Comparison of ENCODE assay signal across 19 cellular contexts in the genomic region with DNA sequence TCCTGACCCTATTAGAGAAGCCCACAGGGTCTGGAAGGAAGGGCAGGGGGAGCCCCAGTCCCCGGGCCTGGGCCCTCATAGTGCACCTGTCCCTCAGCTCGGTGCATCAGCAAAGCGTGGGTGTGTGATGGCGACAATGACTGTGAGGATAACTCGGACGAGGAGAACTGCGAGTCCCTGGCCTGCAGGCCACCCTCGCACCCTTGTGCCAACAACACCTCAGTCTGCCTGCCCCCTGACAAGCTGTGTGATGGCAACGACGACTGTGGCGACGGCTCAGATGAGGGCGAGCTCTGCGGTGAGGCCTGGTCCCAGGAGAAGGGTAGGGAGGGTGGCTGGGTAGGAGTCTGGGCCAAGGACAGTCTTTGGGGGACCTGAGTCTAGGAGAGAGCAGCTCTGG. TPM values are rescaled to one million over a fixed set of nuclear protein-coding genes. Genes with fewer than 3 reads are reported as not detected.
"Had no signal": no experiment of that assay in that cellular context is flagged by ENCODE, and none has a peak within 500 bp of the region (broad histone marks: within the 10 kb centered on the region; RNA-seq: fewer than 3 reads in every experiment).

No MANE protein-coding gene starts in this region.

- H3K4me3 ChIP-seq: heart left ventricle, lung, ovary, right atrium auricular region, thyroid gland had no signal

- H3K9me3 ChIP-seq: heart left ventricle, ovary, right atrium auricular region, thyroid gland had no signal

- H3K27me3 ChIP-seq: heart left ventricle, ovary, right atrium auricular region, thyroid gland had no signal

- H3K9me3 Mint-ChIP-seq: naive B cell, nephron, type B pancreatic cell had no signal

- H3K4me1 ChIP-seq: right atrium auricular region, thyroid gland had no signal

- H3K27me3 Mint-ChIP-seq: type B pancreatic cell had no signal

- DNase-seq: cortex of kidney; effector memory CD4-positive, alpha-beta T cell; heart left ventricle; hippocampal formation; naive B cell; thyroid gland had no signal

- H3K36me3 Mint-ChIP-seq: naive B cell had no signal

- H3K27ac ChIP-seq: heart left ventricle, right atrium auricular region, thyroid gland had no signal

- H3K36me3 ChIP-seq: ovary had no signal

- ATAC-seq: esophagus mucosa had no signal

- H3K27ac Mint-ChIP-seq: naive B cell had no signal

- H3K4me3 Mint-ChIP-seq: naive B cell, nephron, type B pancreatic cell had no signal

RNA-seq across cellular contexts. Expression of gene LRP1-AS, which starts 26.3 kb away (rescaled TPM):
- total RNA-seq: esophagus mucosa, fibroblast of lung, frontal cortex, glomerular endothelial cell, heart left ventricle, kidney epithelial cell, left colon, left ventricle myocardium superior, lung, ovary, posterior vena cava, right atrium auricular region, thyroid gland had no signal
- polyA plus RNA-seq: fibroblast of lung, heart left ventricle, lung, ovary had no signal

RNA-seq across cellular contexts. Expression of gene NXPH4, which starts 42.9 kb away (rescaled TPM):
- total RNA-seq: left colon had no signal
